In the genomic region with DNA sequence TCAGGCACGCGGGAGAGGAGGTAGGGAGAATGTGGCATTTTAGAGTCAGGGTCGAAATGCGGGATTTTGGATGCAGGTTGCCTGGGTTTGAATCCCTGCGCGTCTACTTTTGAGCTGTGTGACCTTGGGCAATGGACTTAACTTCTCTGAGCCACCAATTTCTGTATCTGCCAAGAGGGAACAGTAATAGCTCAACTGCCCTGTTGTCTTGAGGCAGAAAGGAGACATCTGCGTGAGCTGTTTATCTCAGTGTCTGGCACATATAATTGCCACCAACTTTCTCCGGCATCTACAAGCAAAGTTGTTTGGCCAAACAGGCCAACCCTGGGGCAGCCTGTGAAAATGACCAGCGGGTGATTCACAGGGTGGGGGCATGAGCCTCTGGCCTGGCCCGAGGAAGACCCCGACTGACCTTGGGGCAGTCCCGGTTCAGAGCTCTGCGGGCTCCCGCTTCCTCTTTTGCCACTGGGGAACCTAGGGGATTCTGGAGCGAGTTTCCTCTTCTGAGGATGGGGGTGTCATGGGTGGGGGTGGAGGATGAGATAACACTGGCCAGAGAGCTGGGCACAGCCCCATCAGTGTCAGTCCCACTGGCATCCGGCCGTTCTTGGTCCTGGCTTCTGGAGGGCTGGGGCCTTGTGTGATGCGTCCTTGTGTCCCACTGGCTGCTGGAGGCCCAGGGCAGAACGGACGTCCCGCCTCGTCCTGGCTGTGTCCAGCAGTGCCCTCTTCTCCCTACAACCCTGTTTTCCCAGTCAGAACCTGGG, we compare ENCODE assay signal across 8 cellular contexts. TPM values are rescaled to one million over a fixed set of nuclear protein-coding genes. Genes with fewer than 3 reads are reported as not detected.
DNase-seq lines count a peak whose midpoint lies in the region; ATAC-seq and TF ChIP-seq lines count a peak whose summit lies in the region.

No MANE protein-coding gene starts in this region.

- DNase-seq in Calu3, result no peak
- DNase-seq in NB4 (ENCODE audit: low read depth), result peak; percentile 68
- DNase-seq in central memory CD8-positive, alpha-beta T cell (ENCODE audit: low spot score in 2 of 2), result no peak
- peak; percentile 53 to 94 for DNase-seq in lower leg skin (ENCODE audit: low spot score in 2 of 2)
- DNase-seq in testis, result no peak
- no peak for DNase-seq in DMS79 treated with DMSO at 0.1 percent for 48 hours (lab: John Stamatoyannopoulos, UW)

- peak overlapping the region; percentile 61 for H3K4me3 Mint-ChIP-seq in Calu3 (ENCODE audit: low read depth, unreplicated experiment)
- peak overlapping the region; percentile 70 for H3K4me3 Mint-ChIP-seq in central memory CD8-positive, alpha-beta T cell

- peaks cover 46% of the 10 kb centered on the region for H3K36me3 Mint-ChIP-seq in Calu3 (ENCODE audit: insufficient read depth, unreplicated experiment)
- H3K36me3 Mint-ChIP-seq in central memory CD8-positive, alpha-beta T cell (ENCODE audit: insufficient read depth), result peaks cover 12% of the 10 kb centered on the region

- H3K9me3 Mint-ChIP-seq in Calu3 (ENCODE audit: low read depth, unreplicated experiment), result no peaks in the 10 kb centered on the region
- H3K9me3 Mint-ChIP-seq in central memory CD8-positive, alpha-beta T cell, result no peaks in the 10 kb centered on the region

- H3K4me1 ChIP-seq in testis, result peaks cover 41% of the 10 kb centered on the region

- no peak for ATAC-seq in central memory CD8-positive, alpha-beta T cell (replicated peaks; ENCODE audit: extremely low read depth, poor library complexity, severe bottlenecking)
- no peak for ATAC-seq in GM18909 (IDR thresholded peaks at IDR 0.05; ENCODE audit: poor library complexity, unreplicated experiment)
- ATAC-seq in HG03196 (IDR thresholded peaks at IDR 0.05; ENCODE audit: unreplicated experiment), result no peak

- no peaks in the 10 kb centered on the region for H3K9me3 ChIP-seq in testis

- TF ChIP-seq CTCF in Calu3 (IDR thresholded peaks at IDR 0.05; ENCODE audit: unreplicated experiment) (no peak), NB4 (IDR thresholded peaks at IDR 0.05; ENCODE audit: low read depth, low read length) (no peak), lower leg skin (IDR thresholded peaks at IDR 0.05) (no peak), testis (IDR thresholded peaks at IDR 0.05) (no peak)

- TSS peak; percentile 80 for BruUV-seq in Calu3 (replicated peaks; lab: Mats Ljungman, UMichigan)

- H3K27ac Mint-ChIP-seq in Calu3 (ENCODE audit: unreplicated experiment), result no peak overlapping the region
- peak overlapping the region; percentile 84 for H3K27ac Mint-ChIP-seq in central memory CD8-positive, alpha-beta T cell (ENCODE audit: low read depth)

- TF ChIP-seq POLR2A in NB4 (IDR thresholded peaks at IDR 0.05; ENCODE audit: extremely low read depth, insufficient read length) (no peak), lower leg skin (IDR thresholded peaks at IDR 0.05) (no peak), testis (IDR thresholded peaks at IDR 0.05) (no peak)

- H3K27ac ChIP-seq in testis, result peak overlapping the region; percentile 55 to 64

- H3K27me3 ChIP-seq in testis, result no peaks in the 10 kb centered on the region

- CTCF ChIA-PET in Calu3 (lab: Charles Lee), result interaction anchor here (1.0 kb wide), 1 partner anchor 11 kb away, joined by 3 read pairs; no protein-coding TSS in a partner anchor

- H3K4me1 Mint-ChIP-seq in Calu3 (ENCODE audit: low read depth, unreplicated experiment), result peaks cover 39% of the 10 kb centered on the region
- peaks cover 57% of the 10 kb centered on the region for H3K4me1 Mint-ChIP-seq in central memory CD8-positive, alpha-beta T cell

- H3K36me3 ChIP-seq in testis (ENCODE audit: low read depth, missing control alignments), result no peaks in the 10 kb centered on the region

- 29 to 30% methylated on average over 18 to 19 of the region's 22 CpGs for WGBS in lower leg skin, 2 donors
- 14 to 20% methylated on average over 16 to 22 of the region's 22 CpGs for WGBS in testis, 2 donors

- H3K4me3 ChIP-seq in NB4 (ENCODE audit: low read depth, low read length), result peak overlapping the region; percentile 21
- H3K4me3 ChIP-seq in lower leg skin (ENCODE audit: low read depth, poor library complexity, severe bottlenecking), result peak overlapping the region; percentile 65
- peak overlapping the region; percentile 80 to 85 for H3K4me3 ChIP-seq in testis

- H3K27me3 Mint-ChIP-seq in Calu3 (ENCODE audit: unreplicated experiment), result no peaks in the 10 kb centered on the region
- H3K27me3 Mint-ChIP-seq in central memory CD8-positive, alpha-beta T cell, result no peaks in the 10 kb centered on the region

- intact Hi-C loops in Calu3 (cut with micrococcal nuclease; ENCODE audit: unreplicated experiment), result loop anchor here (10.0 kb wide), 1 partner anchor 265 kb away; no protein-coding TSS in a partner anchor
- intact Hi-C loops in lower leg skin (cut with DNase I; ENCODE audit: low total_unique reads), result no loop called here
- intact Hi-C loops in testis (cut with DNase I; ENCODE audit: low total_unique reads), result no loop called here

RNA-seq across cellular contexts. Expression of gene SNN, which starts 1.3 kb away (rescaled TPM):
- total RNA-seq in Calu3 (2022) (26.0 and 31.3 TPM in 2 replicates), lower leg skin (10 to 100 TPM; 15.4 to 30.2 (median 20.6) TPM), testis (10 to 100 TPM in 1 of 2 donors, 1 to 10 TPM in 1; 7.0 to 10.3 TPM)
- polyA plus RNA-seq in testis (ENCODE audit: insufficient read depth, low read depth, low replicate concordance), result 10.1 TPM

Comparison
In these comparisons a context has a peak if more than half of its experiments do, and no peak if none do; other contexts are left out.
1. DNase-seq: peak in NB4 (single experiment) and lower leg skin (2 of 2); none in Calu3 (single experiment), central memory CD8-positive, alpha-beta T cell (0 of 2), testis (single experiment) and DMS79 treated with DMSO at 0.1 percent for 48 hours (single experiment).
2. H3K4me3 ChIP-seq: peak in every context shown above with its lines; median percentile 82 in testis; 65 in lower leg skin; 21 in NB4.